21 cellular contexts compared by ENCODE assay signal in the genomic region with DNA sequence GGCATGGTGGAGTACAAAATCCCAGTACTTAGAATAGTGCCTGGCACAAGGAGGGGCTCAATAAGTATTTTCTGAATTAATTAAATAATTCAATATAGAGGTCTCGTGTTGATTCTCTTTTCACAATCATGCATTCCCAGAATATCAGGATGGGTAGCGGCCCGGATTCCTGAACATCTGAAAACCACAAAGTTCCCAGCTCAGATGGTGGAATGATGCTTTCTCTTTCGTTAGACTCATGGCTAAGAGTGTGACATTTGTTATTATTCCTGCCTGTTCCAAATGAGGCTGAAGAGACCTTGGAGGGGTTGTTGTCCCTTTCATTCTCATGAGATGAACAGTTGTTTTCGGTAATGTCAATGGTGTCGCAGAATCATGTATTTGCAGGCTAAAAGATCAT.
DNase-seq lines count a peak whose midpoint lies in the region; ATAC-seq, FAIRE-seq and TF ChIP-seq lines count a peak whose summit lies in the region.
"Had no signal": no experiment of that assay in that cellular context is flagged by ENCODE, and none has a peak within 500 bp of the region (broad histone marks: within the 10 kb centered on the region; RNA-seq: fewer than 3 reads in every experiment).

No MANE protein-coding gene starts in this region.

- 0 out of 2 replicates have a peak overlapping the region, but pooled peaks have one; percentile 72 for H2AFZ ChIP-seq in SK-N-SH (ENCODE audit: low read depth)
- no peak overlapping the region for H2AFZ ChIP-seq in endothelial cell of umbilical vein (ENCODE audit: low read depth, low read length)
- H2AFZ ChIP-seq in HepG2 (ENCODE audit: low read length), result no peak overlapping the region
- H2AFZ ChIP-seq: GM23338 had no signal

- WGBS in SK-N-SH (ENCODE audit: low lambda C conversion rate), result 87% methylated on average over 6 of the region's 6 CpGs
- 96% methylated on average over 6 of the region's 6 CpGs for WGBS in right cardiac atrium
- WGBS in HepG2 (ENCODE audit: low lambda C conversion rate), result 66% methylated on average over 6 of the region's 6 CpGs

- H3F3A ChIP-seq in SK-N-SH (replicated peaks; ENCODE audit: insufficient read depth), result no peaks in the 10 kb centered on the region

- no peaks in the 10 kb centered on the region for H3K9me2 ChIP-seq in SK-N-SH

- H3K36me3 ChIP-seq in SK-N-SH (replicated peaks in 1 of 2; ENCODE audit: control insufficient read depth in 1 of 2, insufficient read depth in 2 of 2, low read length in 1 of 2), result no peaks in the 10 kb centered on the region
- H3K36me3 ChIP-seq in endothelial cell of umbilical vein (ENCODE audit: control insufficient read depth in 2 of 2, extremely low read depth in 1 of 2, insufficient read depth in 2 of 2, low read length in 2 of 2), result no peaks in the 10 kb centered on the region
- no peaks in the 10 kb centered on the region for H3K36me3 ChIP-seq in HepG2 (replicated peaks in 1 of 2; ENCODE audit: control insufficient read depth in 1 of 2, insufficient read depth in 2 of 2, low read length in 2 of 2)
- H3K36me3 ChIP-seq: SJCRH30 had no signal

- in situ Hi-C loops in HepG2 (cut with HindIII; ENCODE audit: extremely low pct_ligation_motif_present, low pct_unique_long_range_greater_than_20kb), result no loop called here

- no peak for TF ChIP-seq RAD21 in SK-N-SH (IDR thresholded peaks at IDR 0.05; ENCODE audit: low read length)
- TF ChIP-seq RAD21 in HepG2 (CRISPR knock-in tag; IDR thresholded peaks at IDR 0.05), result no peak

- no peaks in the 10 kb centered on the region for H3K27me3 ChIP-seq in SK-N-SH (ENCODE audit: insufficient read depth)
- H3K27me3 ChIP-seq in endothelial cell of umbilical vein (ENCODE audit: control insufficient read depth in 2 of 2, insufficient read depth in 2 of 2, low read length in 2 of 2), result no peaks in the 10 kb centered on the region
- no peaks in the 10 kb centered on the region for H3K27me3 ChIP-seq in right cardiac atrium (ENCODE audit: control insufficient read depth, insufficient read depth)
- H3K27me3 ChIP-seq in HepG2 (ENCODE audit: control insufficient read depth in 1 of 2, insufficient read depth in 2 of 2, low read length in 2 of 2), result peaks cover 0 to 3% of the 10 kb centered on the region in 2 experiments; a peak in 1 of 5 replicates
- H3K27me3 ChIP-seq: SJCRH30 had no signal

- H3K9me3 ChIP-seq in SK-N-SH, result no peaks in the 10 kb centered on the region
- H3K9me3 ChIP-seq in endothelial cell of umbilical vein (replicated peaks; ENCODE audit: control insufficient read depth, insufficient read depth, low read length), result no peaks in the 10 kb centered on the region
- no peaks in the 10 kb centered on the region for H3K9me3 ChIP-seq in right cardiac atrium (ENCODE audit: control insufficient read depth, low read length)
- H3K9me3 ChIP-seq in HepG2 (ENCODE audit: low read length), result no peaks in the 10 kb centered on the region
- H3K9me3 ChIP-seq: SJCRH30 had no signal

- CTCF ChIA-PET in SK-N-SH (lab: Yijun Ruan, JAX) (no interaction called here), endothelial cell of umbilical vein (lab: Charles Lee) (interaction anchor here (0.9 to 3.7 kb wide), 5 partner anchors 45 to 210 kb away, joined by 3 to 22 read pairs (median 9); no protein-coding TSS in a partner anchor), HepG2 (lab: Yijun Ruan, JAX; ENCODE audit: low intra/inter-chr PET ratio, low total read pairs) (no interaction called here)

- no TSS peak for BruUV-seq in endothelial cell of umbilical vein (replicated peaks; lab: Mats Ljungman, UMichigan)
- no TSS peak for BruUV-seq in HepG2 (replicated peaks; lab: Mats Ljungman, UMichigan)

- H3K27ac ChIP-seq in SK-N-SH (ENCODE audit: low read depth in 2 of 2, low read length in 1 of 2) (no peak overlapping the region), endothelial cell of umbilical vein (ENCODE audit: insufficient read depth, low read depth, low read length) (peak overlapping the region; percentile 44), right cardiac atrium (ENCODE audit: low read length) (no peak overlapping the region), HepG2 (ENCODE audit: extremely low read length, insufficient read depth, low read length) (no peak overlapping the region)
- H3K27ac ChIP-seq: SJCRH30 had no signal

- no peak overlapping the region for H3K9ac ChIP-seq in SK-N-SH
- H3K9ac ChIP-seq in endothelial cell of umbilical vein (replicated peaks; ENCODE audit: extremely low read depth, insufficient read depth, low read length), result no peak overlapping the region
- no peak overlapping the region for H3K9ac ChIP-seq in HepG2 (ENCODE audit: insufficient read depth, low read depth, low read length)

- no peaks in the 10 kb centered on the region for H3K9me1 ChIP-seq in endothelial cell of umbilical vein (replicated peaks; ENCODE audit: control insufficient read depth, extremely low read depth, insufficient read depth, low read length)

- peaks cover 0 to 6% of the 10 kb centered on the region in 2 experiments; a peak in 2 of 4 replicates for H3K4me1 ChIP-seq in SK-N-SH (ENCODE audit: control insufficient read depth in 1 of 2, insufficient read depth in 2 of 2, low read depth in 1 of 2, low read length in 1 of 2)
- H3K4me1 ChIP-seq in endothelial cell of umbilical vein (ENCODE audit: control insufficient read depth, extremely low read depth, insufficient read depth, low read length), result peaks cover 12% of the 10 kb centered on the region
- H3K4me1 ChIP-seq in right cardiac atrium (ENCODE audit: control insufficient read depth, insufficient read depth, low read length), result no peaks in the 10 kb centered on the region
- H3K4me1 ChIP-seq in HepG2 (ENCODE audit: insufficient read depth, low read length), result no peaks in the 10 kb centered on the region

- DNase-seq in SK-N-SH (no peak), endothelial cell of umbilical vein (ENCODE audit: low read depth, low spot score) (no peak), myocyte (ENCODE audit: low read depth) (peak; percentile 64), right cardiac atrium (no peak), HTR-8/SVneo (ENCODE audit: insufficient read length, low spot score) (no peak), HepG2 (ENCODE audit: low spot score) (no peak)
- no peak for DNase-seq in activated CD4-positive, CD25-positive, alpha-beta regulatory T cell treated with anti-CD3 and anti-CD28 coated beads, Interleukin-2, amount 50 U/mL, for 72 hours
- DNase-seq: 8988T; CD4-positive, alpha-beta memory T cell; DMS53; EL; HCEC 1CT; NCI-H1694; NCI-H2081 treated with DMSO at 0.1 percent for 48 hours; NCI-H510A; NCI-H774; OCI-M1; SJCRH30 had no signal

- H3K4me3 ChIP-seq in SK-N-SH (ENCODE audit: low read depth in 2 of 2, low read length in 1 of 2) (no peak overlapping the region), endothelial cell of umbilical vein (replicated peaks in 1 of 3; ENCODE audit: insufficient read depth in 1 of 3, low read depth in 1 of 3, low read length in 3 of 3) (no peak overlapping the region), right cardiac atrium (ENCODE audit: low read length) (no peak overlapping the region), HepG2 (replicated peaks in 1 of 3; ENCODE audit: insufficient read depth in 1 of 3, low read depth in 2 of 3, low read length in 3 of 3) (no peak overlapping the region)
- H3K4me3 ChIP-seq: GM12878, GM23338 had no signal

- TF ChIP-seq POLR2A in endothelial cell of umbilical vein (IDR thresholded peaks at IDR 0.05; ENCODE audit: low read depth, low read length) (no peak), HepG2 (IDR thresholded peaks at IDR 0.05; ENCODE audit: insufficient read depth in 1 of 2, low read depth in 2 of 2, low read length in 2 of 2) (no peak)

- intact Hi-C loops in endothelial cell of umbilical vein (cut with micrococcal nuclease) (loop anchor here (1.0 to 5.0 kb wide), 6 partner anchors 10 to 220 kb away; no protein-coding TSS in a partner anchor), right cardiac atrium (cut with DNase I) (loop anchor here in 1 of 4 donors (10.0 kb wide), 1 partner anchor 57 kb away; no protein-coding TSS in a partner anchor), HepG2 (cut with micrococcal nuclease; ENCODE audit: unreplicated experiment) (no loop called here)

- TF ChIP-seq EP300 in SK-N-SH (IDR thresholded peaks at IDR 0.05; ENCODE audit: borderline replicate concordance in 1 of 2, low read depth in 1 of 2, low read length in 1 of 2) (no peak), HepG2 (IDR thresholded peaks at IDR 0.05; ENCODE audit: low read depth in 2 of 2, low read length in 2 of 2) (no peak), HepG2 (CRISPR knock-in tag; IDR thresholded peaks at IDR 0.05; ENCODE audit: borderline replicate concordance) (no peak)

- FAIRE-seq in endothelial cell of umbilical vein (lab: Jason Lieb, UNC), result no peak
- FAIRE-seq in HTR-8/SVneo (lab: Jason Lieb, UNC), result no peak
- no peak for FAIRE-seq in HepG2 (lab: Jason Lieb, UNC)
- FAIRE-seq: GM12878 had no signal

- POLR2A ChIA-PET in SK-N-SH (lab: Yijun Ruan, JAX) (no interaction called here), endothelial cell of umbilical vein (lab: Charles Lee) (interaction anchor here (1.0 kb wide), 1 partner anchor 210 kb away, joined by 5 read pairs; no protein-coding TSS in a partner anchor), HepG2 (lab: Yijun Ruan, JAX) (no interaction called here)

- H3K4me2 ChIP-seq in SK-N-SH, result no peak overlapping the region; the same call in 1 of the 2 replicates
- H3K4me2 ChIP-seq in endothelial cell of umbilical vein (ENCODE audit: insufficient read depth, low read length), result peak overlapping the region; percentile 33
- no peak overlapping the region for H3K4me2 ChIP-seq in HepG2 (ENCODE audit: low read depth, low read length)
- H3K4me2 ChIP-seq: GM23338 had no signal

- H3K79me2 ChIP-seq in SK-N-SH (ENCODE audit: insufficient read depth), result no peaks in the 10 kb centered on the region
- no peaks in the 10 kb centered on the region for H3K79me2 ChIP-seq in endothelial cell of umbilical vein (ENCODE audit: control insufficient read depth, insufficient read depth, low read length)
- no peaks in the 10 kb centered on the region for H3K79me2 ChIP-seq in HepG2 (ENCODE audit: insufficient read depth, low read length)

- no peak for TF ChIP-seq CTCF in SK-N-SH (IDR thresholded peaks at IDR 0.05)
- TF ChIP-seq CTCF in endothelial cell of umbilical vein (IDR thresholded peaks at IDR 0.05; ENCODE audit: extremely low read depth in 1 of 2, insufficient read depth in 1 of 2, low read depth in 1 of 2, low read length in 2 of 2), result no peak
- TF ChIP-seq CTCF in HepG2 (CRISPR knock-in tag; IDR thresholded peaks at IDR 0.05), result no peak

- dilution Hi-C loops in endothelial cell of umbilical vein (cut with MboI; ENCODE audit: extremely low pct_ligation_motif_present, low sequenced_read_pairs), result no loop called here

- H4K20me1 ChIP-seq in SK-N-SH (ENCODE audit: insufficient read depth) (no peaks in the 10 kb centered on the region), endothelial cell of umbilical vein (replicated peaks; ENCODE audit: control insufficient read depth, extremely low read depth, insufficient read depth, low read length) (no peaks in the 10 kb centered on the region), HepG2 (ENCODE audit: insufficient read depth, low read length) (no peaks in the 10 kb centered on the region)

- ATAC-seq in SK-N-SH treated with all-trans-retinoic acid at 6 μM for 48 hours (no peak), right cardiac atrium (no peak), HepG2 (no peak)
- ATAC-seq: GM12878, GM23338 had no signal

TF ChIP-seq in HepG2, 621 proteins besides CTCF, POLR2A, EP300 and RAD21 (continues in another document):
- no peak for TF ChIP-seq NFRKB (IDR thresholded peaks at IDR 0.05)
- TF ChIP-seq ZNF33B (CRISPR knock-in tag; IDR thresholded peaks at IDR 0.05), result no peak
